Comparison of ENCODE assay signal across 20 cellular contexts in the genomic region with DNA sequence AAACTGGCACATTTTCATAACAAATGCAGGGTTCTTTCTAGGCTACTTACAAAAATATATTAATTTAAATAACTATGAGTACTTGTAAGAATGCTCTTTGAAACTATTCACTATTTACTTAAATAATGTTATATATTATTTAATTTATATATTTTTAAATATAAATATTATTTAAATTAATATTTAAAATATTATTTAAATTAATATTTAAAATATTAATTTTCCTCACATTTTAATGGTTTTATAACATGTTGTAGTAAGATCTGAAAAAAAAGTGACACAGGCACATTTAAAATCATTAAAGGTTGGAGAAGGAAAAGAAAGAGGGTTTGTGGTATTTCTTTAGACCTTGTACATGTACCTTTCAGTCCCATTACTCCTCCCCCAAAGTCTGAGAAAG. TPM values are rescaled to one million over a fixed set of nuclear protein-coding genes. Genes with fewer than 3 reads are reported as not detected.
DNase-seq lines count a peak whose midpoint lies in the region; FAIRE-seq and TF ChIP-seq lines count a peak whose summit lies in the region.
"Had no signal": no experiment of that assay in that cellular context is flagged by ENCODE, and none has a peak within 500 bp of the region (broad histone marks: within the 10 kb centered on the region; RNA-seq: fewer than 3 reads in every experiment).

No MANE protein-coding gene starts in this region.

- in situ Hi-C loops in mammary epithelial cell (cut with MboI; ENCODE audit: low sequenced_read_pairs in 2 of 2), result no loop called here

- FAIRE-seq in RCC 7860 (lab: Jason Lieb, UNC) (peak; percentile 85), colon (lab: Jason Lieb, UNC) (peak; percentile 95), kidney (lab: Jason Lieb, UNC) (peak; percentile 73), HTR-8/SVneo (lab: Jason Lieb, UNC) (no peak)
- FAIRE-seq: GM12878, GM18507 had no signal

- H3K4me3 ChIP-seq in kidney (ENCODE audit: low read length in 2 of 2) (no peak overlapping the region), mammary epithelial cell (replicated peaks in 1 of 3; ENCODE audit: insufficient read depth in 1 of 3, low read depth in 2 of 3, low read length in 3 of 3) (no peak overlapping the region), SJCRH30 (no peak overlapping the region)
- H3K4me3 ChIP-seq: BLaER1, GM12878, GM23338 had no signal

- no peaks in the 10 kb centered on the region for H3K27me3 ChIP-seq in mammary epithelial cell (ENCODE audit: insufficient read depth, low read length)
- H3K27me3 ChIP-seq in SJCRH30, result no peaks in the 10 kb centered on the region
- H3K27me3 ChIP-seq: BLaER1 had no signal

- dilution Hi-C loops in mammary epithelial cell (cut with HindIII; ENCODE audit: low sequenced_read_pairs), result no loop called here

- intact Hi-C loops in kidney (cut with DNase I), result no loop called here
- intact Hi-C loops in mammary epithelial cell (cut with micrococcal nuclease), result no loop called here

- H3K9me3 ChIP-seq in kidney (ENCODE audit: control insufficient read depth in 1 of 2, low read length in 2 of 2) (peaks cover 0 to 4% of the 10 kb centered on the region in 2 donors), mammary epithelial cell (replicated peaks; ENCODE audit: insufficient read depth, low read length) (no peaks in the 10 kb centered on the region), SJCRH30 (replicated peaks) (no peaks in the 10 kb centered on the region; the same call in 1 of the 2 replicates)
- H3K9me3 ChIP-seq: Caco-2 had no signal

- CTCF ChIA-PET in mammary epithelial cell (lab: Charles Lee; ENCODE audit: low non-redundant PET), result no interaction called here

- BruUV-seq in mammary epithelial cell (replicated peaks; lab: Mats Ljungman, UMichigan), result no TSS peak

- no peak overlapping the region for H3K9ac ChIP-seq in kidney (ENCODE audit: low read length in 2 of 2)
- H3K9ac ChIP-seq in mammary epithelial cell (ENCODE audit: insufficient read depth, low read length), result no peak overlapping the region
- H3K9ac ChIP-seq: BLaER1 had no signal

- H3K36me3 ChIP-seq in kidney (ENCODE audit: control insufficient read depth in 1 of 2, insufficient read depth in 2 of 2, low read length in 2 of 2) (no peaks in the 10 kb centered on the region), mammary epithelial cell (ENCODE audit: insufficient read depth, low read length) (peaks cover 10% of the 10 kb centered on the region), SJCRH30 (peaks cover 72% of the 10 kb centered on the region)

- H3K4me1 ChIP-seq in kidney (ENCODE audit: control insufficient read depth in 1 of 2, insufficient read depth in 1 of 2, low read depth in 1 of 2, low read length in 2 of 2) (no peaks in the 10 kb centered on the region), mammary epithelial cell (ENCODE audit: insufficient read depth, low read length) (no peaks in the 10 kb centered on the region), SJCRH30 (no peaks in the 10 kb centered on the region)
- H3K4me1 ChIP-seq: BLaER1, Caco-2 had no signal

- no peaks in the 10 kb centered on the region for H4K20me1 ChIP-seq in mammary epithelial cell (ENCODE audit: insufficient read depth, low read length)
- H4K20me1 ChIP-seq: BLaER1 had no signal

- DNase-seq in RCC 7860 (ENCODE audit: low spot score), result no peak
- no peak for DNase-seq in kidney
- no peak for DNase-seq in stimulated activated CD4-positive, alpha-beta T cell treated with anti-CD3 and anti-CD28 coated beads, Interleukin-1b, Interleukin-23, amount 100 ng/mL, for 48 hours
- no peak for DNase-seq in mammary epithelial cell
- no peak for DNase-seq in HTR-8/SVneo (ENCODE audit: insufficient read length, low spot score)
- DNase-seq in SJCRH30, result no peak
- DNase-seq: Caco-2; CD4-positive, CD25-positive, alpha-beta regulatory T cell; CD8-positive, alpha-beta T cell; DMS153; DND-41; GDM1; H9 had no signal

- H2AFZ ChIP-seq in mammary epithelial cell (ENCODE audit: low read depth, low read length), result no peak overlapping the region
- H2AFZ ChIP-seq: GM23338 had no signal

- no peak overlapping the region for H3K4me2 ChIP-seq in mammary epithelial cell (ENCODE audit: insufficient read depth, low read depth, low read length)
- H3K4me2 ChIP-seq: BLaER1, GM23338 had no signal

- TF ChIP-seq CTCF in kidney (IDR thresholded peaks at IDR 0.05; ENCODE audit: borderline replicate concordance, extremely low read depth, insufficient read depth) (no peak), mammary epithelial cell (conservative IDR thresholded peaks at IDR 0.05 in 1 of 2, IDR thresholded peaks at IDR 0.05 in 1 of 2; ENCODE audit: extremely low read depth in 1 of 2, insufficient read depth in 1 of 2, low read depth in 1 of 2, low read length in 2 of 2) (no peak)

- H3K79me2 ChIP-seq in mammary epithelial cell (ENCODE audit: insufficient read depth, low read length), result no peaks in the 10 kb centered on the region

- H3K27ac ChIP-seq in kidney (ENCODE audit: low read depth in 2 of 2, low read length in 2 of 2), result no peak overlapping the region
- no peak overlapping the region for H3K27ac ChIP-seq in mammary epithelial cell (ENCODE audit: insufficient read depth, low read depth, low read length)
- H3K27ac ChIP-seq in SJCRH30, result no peak overlapping the region
- H3K27ac ChIP-seq: BLaER1, C4-2B had no signal

RNA-seq across cellular contexts. Expression of a gene that starts 34.6 kb away (rescaled TPM):
- total RNA-seq in kidney (28.2 TPM), mammary epithelial cell (10 to 100 TPM; 34.1 to 39.7 TPM)
- polyA plus RNA-seq in kidney (ENCODE audit: insufficient read depth, low read depth, low replicate concordance) (8.3 TPM), mammary epithelial cell (28.5 TPM)
- polyA minus RNA-seq in mammary epithelial cell, result 7.5 TPM
- total RNA-seq in SJCRH30 (2014; rRNA removed; shearing (Covaris generic)), result 48.3 and 83.7 TPM in 2 replicates

RNA-seq across cellular contexts. Expression of a gene that starts 42.3 kb away (rescaled TPM):
- 164 TPM for total RNA-seq in kidney
- polyA plus RNA-seq in kidney (ENCODE audit: insufficient read depth, low read depth, low replicate concordance), result 25.3 TPM
- 1,000 to 10,000 TPM in 1 of 2 donors, 100 to 1,000 TPM in 1; 103 to 1,758 TPM for total RNA-seq in mammary epithelial cell
- 66.6 TPM for polyA plus RNA-seq in mammary epithelial cell
- polyA minus RNA-seq in mammary epithelial cell, result 261 TPM
- total RNA-seq in SJCRH30 (2014; rRNA removed; shearing (Covaris generic)), result 3.2 and 4.3 TPM in 2 replicates
- total RNA-seq: B cell; CD8-positive, alpha-beta T cell had no signal

Comparison
In these comparisons a context has a peak if more than half of its experiments do, and no peak if none do; other contexts are left out.
1. RNA of a gene that starts 42.3 kb away (total RNA-seq): 103 to 1,758 TPM in mammary epithelial cell and 164 TPM in kidney (single experiment); 3.2 to 4.3 TPM in SJCRH30; every median in the first group is over 10 times any median in the second.